1 cellular context compared by ENCODE assay signal in the genomic region with DNA sequence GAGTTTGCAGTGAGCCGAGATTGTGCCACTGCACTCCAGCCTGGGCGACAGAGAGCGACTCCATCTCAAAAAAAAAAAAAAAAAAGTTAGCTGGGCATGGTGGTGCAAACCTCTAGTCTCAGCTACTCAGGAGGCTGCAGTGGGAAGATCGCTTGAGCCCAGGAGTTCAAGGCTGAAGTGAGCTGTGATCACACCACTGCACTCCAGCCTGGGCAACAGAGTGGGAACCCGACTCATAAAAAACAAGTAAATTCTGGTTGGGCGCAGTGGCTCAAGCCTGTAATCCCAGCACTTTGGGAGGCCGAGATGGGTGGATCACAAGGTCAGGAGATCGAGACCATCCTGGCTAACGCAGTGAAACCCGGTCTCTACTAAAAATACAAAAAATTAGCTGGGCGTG. TPM values are rescaled to one million over a fixed set of nuclear protein-coding genes. Genes with fewer than 3 reads are reported as not detected.
"Had no signal": no experiment of that assay in that cellular context is flagged by ENCODE, and none has a peak within 500 bp of the region (broad histone marks: within the 10 kb centered on the region; RNA-seq: fewer than 3 reads in every experiment).

No MANE protein-coding gene starts in this region.

RNA-seq across cellular contexts. Expression of a gene that starts 4.9 kb away (rescaled TPM):
- total RNA-seq: temporal lobe had no signal
